Comparison of ENCODE assay signal across 15 cellular contexts in genomic region chr20:41167481-41168253, GRCh38. TPM values are rescaled to one million over a fixed set of nuclear protein-coding genes. Genes with fewer than 3 reads are reported as not detected.
A peak's percentile ranks its signal among the peaks of the same experiment; 100 is the strongest.
DNase-seq lines count a peak whose midpoint lies in the region; ATAC-seq and TF ChIP-seq lines count a peak whose summit lies in the region.
"Had no signal": no experiment of that assay in that cellular context is flagged by ENCODE, and none has a peak within 500 bp of the region (broad histone marks: within the 10 kb centered on the region; RNA-seq: fewer than 3 reads in every experiment).

No MANE protein-coding gene starts in this region.

- peak overlapping the region; percentile 63 for H3K27ac Mint-ChIP-seq in chondrocyte (ENCODE audit: unreplicated experiment)
- H3K27ac Mint-ChIP-seq: nephron progenitor cell had no signal

- H3K4me3 ChIP-seq in MM.1S (ENCODE audit: low read length) (no peak overlapping the region), upper lobe of right lung (no peak overlapping the region), stomach (no peak overlapping the region)
- H3K4me3 ChIP-seq: tibial artery had no signal

- TF ChIP-seq POLR2A in stomach (IDR thresholded peaks at IDR 0.05) = no peak

- H3K9me3 Mint-ChIP-seq in chondrocyte (ENCODE audit: low read depth) = no peaks in the 10 kb centered on the region
- H3K9me3 Mint-ChIP-seq: nephron progenitor cell had no signal

- H3K27ac ChIP-seq in MM.1S (ENCODE audit: low read length) (no peak overlapping the region), upper lobe of right lung (peak overlapping the region; percentile 17), stomach (peak overlapping the region in 1 of 5 donors; percentile 8)
- H3K27ac ChIP-seq: tibial artery had no signal

- no peak overlapping the region for H3K4me3 Mint-ChIP-seq in chondrocyte (ENCODE audit: unreplicated experiment)
- H3K4me3 Mint-ChIP-seq: nephron progenitor cell had no signal

- peak overlapping the region; percentile 13; the same call in 1 of the 2 replicates for H3K4me2 ChIP-seq in MM.1S (ENCODE audit: low read depth, low read length)

- no peak overlapping the region for H2AFZ ChIP-seq in MM.1S (ENCODE audit: low read length)

- no peaks in the 10 kb centered on the region for H3K27me3 Mint-ChIP-seq in chondrocyte (ENCODE audit: low read depth)

- TF ChIP-seq EP300 in stomach (IDR thresholded peaks at IDR 0.05) = no peak

- 78 to 92% (median 87%) methylated on average over 8 to 11 of the region's 11 CpGs for WGBS in stomach, 5 donors

- H3K4me1 Mint-ChIP-seq in chondrocyte (ENCODE audit: low read depth) = peaks cover under 1% of the 10 kb centered on the region
- H3K4me1 Mint-ChIP-seq: nephron progenitor cell had no signal

- H3K27me3 ChIP-seq in MM.1S (replicated peaks; ENCODE audit: insufficient read depth, low read length) (no peaks in the 10 kb centered on the region), upper lobe of right lung (no peaks in the 10 kb centered on the region), stomach (no peaks in the 10 kb centered on the region)
- H3K27me3 ChIP-seq: tibial artery had no signal

- peaks cover 5% of the 10 kb centered on the region; the same call in 1 of the 2 replicates for H3F3A ChIP-seq in MM.1S (ENCODE audit: insufficient read depth, low read length)

- H3K9me3 ChIP-seq in MM.1S (replicated peaks; ENCODE audit: insufficient read depth, low read length) = no peaks in the 10 kb centered on the region
- no peaks in the 10 kb centered on the region for H3K9me3 ChIP-seq in upper lobe of right lung
- H3K9me3 ChIP-seq in stomach = no peaks in the 10 kb centered on the region
- H3K9me3 ChIP-seq: tibial artery had no signal

- DNase-seq in left ventricle myocardium superior (peak; percentile 9), Right ventricle myocardium inferior (ENCODE audit: missing footprints) (no peak), MM.1S (peak; percentile 71), chondrocyte (ENCODE audit: low spot score) (peak; percentile 49), upper lobe of right lung (peak; percentile 32), stomach (no peak), CD1c-positive myeloid dendritic cell (ENCODE audit: extremely low spot score) (no peak)
- DNase-seq: activated gamma-delta T cell treated with Interleukin-2 at 50 U/mL for 16 hours, COR-L47, IMR-90, NCI-H510A, nephron progenitor cell, SW 1271 had no signal

- no peak for ATAC-seq in left ventricle myocardium superior
- ATAC-seq in Right ventricle myocardium inferior = no peak
- ATAC-seq in upper lobe of right lung = no peak
- no peak for ATAC-seq in HG03521 (IDR thresholded peaks at IDR 0.05; ENCODE audit: unreplicated experiment)

- H3K9me2 ChIP-seq in MM.1S (replicated peaks; ENCODE audit: insufficient read depth, low read length) = no peaks in the 10 kb centered on the region

- H3K79me2 ChIP-seq in MM.1S (ENCODE audit: low read length) = no peaks in the 10 kb centered on the region

- intact Hi-C loops in left ventricle myocardium superior (cut with micrococcal nuclease) (no loop called here), Right ventricle myocardium inferior (cut with DNase I) (no loop called here), upper lobe of right lung (cut with DNase I) (no loop called here), stomach (cut with DNase I; ENCODE audit: low total_unique reads) (no loop called here)

- TF ChIP-seq CTCF in MM.1S (IDR thresholded peaks at IDR 0.05; ENCODE audit: low read length) = no peak
- no peak for TF ChIP-seq CTCF in chondrocyte (IDR thresholded peaks at IDR 0.05)
- TF ChIP-seq CTCF in upper lobe of right lung (IDR thresholded peaks at IDR 0.05) = no peak
- TF ChIP-seq CTCF in stomach (IDR thresholded peaks at IDR 0.05) = no peak

- H3K36me3 ChIP-seq in MM.1S (replicated peaks; ENCODE audit: insufficient read depth, low read length) (peaks cover 3% of the 10 kb centered on the region; the same call in 1 of the 2 replicates), upper lobe of right lung (peaks cover 96% of the 10 kb centered on the region), stomach (peaks cover 79 to 100% (median 100%) of the 10 kb centered on the region in 4 donors)

- H3K4me1 ChIP-seq in MM.1S (ENCODE audit: low read length) = peaks cover 23% of the 10 kb centered on the region
- peaks cover 11% of the 10 kb centered on the region for H3K4me1 ChIP-seq in upper lobe of right lung
- peaks cover 5 to 14% (median 8%) of the 10 kb centered on the region in 4 donors for H3K4me1 ChIP-seq in stomach

- peaks cover 10% of the 10 kb centered on the region; the same call in 1 of the 2 replicates for H4K20me1 ChIP-seq in MM.1S (ENCODE audit: insufficient read depth, low read length)

- no peak overlapping the region for H3K9ac ChIP-seq in MM.1S (ENCODE audit: low read length)

- peaks cover 60% of the 10 kb centered on the region for H3K36me3 Mint-ChIP-seq in chondrocyte (ENCODE audit: low read depth)

RNA-seq across cellular contexts. Expression of gene PLCG1, which starts 30.3 kb away (rescaled TPM):
- total RNA-seq in left ventricle myocardium superior = 56.5 TPM
- 43.4 TPM for total RNA-seq in Right ventricle myocardium inferior
- 139 to 152 TPM (median 140 TPM) in 3 replicates for total RNA-seq in chondrocyte
- 120 TPM for total RNA-seq in upper lobe of right lung
- 100 to 1,000 TPM in 2 of 5 donors, 10 to 100 TPM in 3; 37.9 to 576 (median 86.1) TPM for total RNA-seq in stomach
- polyA plus RNA-seq in stomach = 10 to 100 TPM; 16.3 to 32.9 (median 17.5) TPM

Comparison
In these comparisons a context has a peak if more than half of its experiments do, and no peak if none do; other contexts are left out.
1. DNase-seq: peak in left ventricle myocardium superior (single experiment), MM.1S (single experiment), chondrocyte (single experiment) and upper lobe of right lung (single experiment); none in Right ventricle myocardium inferior (single experiment), stomach (single experiment) and CD1c-positive myeloid dendritic cell (single experiment).